In genomic region chr10:112765717-112766235, GRCh38 we compare ENCODE assay signal across 22 cellular contexts.
"Had no signal": no experiment of that assay in that cellular context is flagged by ENCODE, and none has a peak within 500 bp of the region (broad histone marks: within the 10 kb centered on the region; RNA-seq: fewer than 3 reads in every experiment).

No MANE protein-coding gene starts in this region.

- DNase-seq: activated CD4-positive, alpha-beta memory T cell treated with anti-CD3 and anti-CD28 coated beads, Interleukin-2, amount 10 ng/mL, durations not matched to agents 7 days and 5 days; activated CD4-positive, alpha-beta T cell treated with anti-CD3 and anti-CD28 coated beads for 36 hours; activated CD4-positive, alpha-beta T cell treated with anti-CD3 and anti-CD28 coated beads, Interleukin-2, amount 50 U/mL, for 1 hour; activated naive CD4-positive, alpha-beta T cell treated with anti-CD3 and anti-CD28 coated beads, Interleukin-2, amount 50 U/mL, for 16 hours; activated naive CD8-positive, alpha-beta T cell treated with anti-CD3 and anti-CD28 coated beads, Interleukin-2, amount 10 ng/mL, durations not matched to agents 7 days and 5 days; activated T-cell treated with anti-CD3 and anti-CD28 coated beads for 4 hours; activated T-cell treated with anti-CD3 and anti-CD28 coated beads, Interleukin-2, amount 50 U/mL, for 48 hours; adrenal gland; anterior cingulate cortex; caudate nucleus; Karpas-422; NCI-H1694 treated with DMSO at 0.1 percent for 48 hours; NCI-H2029 treated with DMSO at 0.1 percent for 48 hours; NCI-H510A treated with DMSO at 0.1 percent for 48 hours; NCI-H69; NK-92 treated with Interleukin-12 subunit alpha and Interleukin-12 subunit beta, amount 100 ng/mL, for 24 hours; OCI-M1; SHP77 treated with DMSO at 0.1 percent for 48 hours; T1000 had no signal

- H3K27me3 ChIP-seq: adrenal gland, breast epithelium had no signal

- H3K4me3 ChIP-seq: adrenal gland, breast epithelium, K562 had no signal

- H3K27ac ChIP-seq: adrenal gland, breast epithelium, VCaP had no signal

- H3K36me3 ChIP-seq: adrenal gland, breast epithelium had no signal

- ATAC-seq: activated CD4-positive, alpha-beta T cell treated with anti-CD3 and anti-CD28 coated beads for 36 hours; K562 had no signal

- H3K9me3 ChIP-seq: adrenal gland, breast epithelium had no signal

- H3K4me1 ChIP-seq: adrenal gland, breast epithelium had no signal
